ENCODE assay signal across 2 cellular contexts in the genomic region with DNA sequence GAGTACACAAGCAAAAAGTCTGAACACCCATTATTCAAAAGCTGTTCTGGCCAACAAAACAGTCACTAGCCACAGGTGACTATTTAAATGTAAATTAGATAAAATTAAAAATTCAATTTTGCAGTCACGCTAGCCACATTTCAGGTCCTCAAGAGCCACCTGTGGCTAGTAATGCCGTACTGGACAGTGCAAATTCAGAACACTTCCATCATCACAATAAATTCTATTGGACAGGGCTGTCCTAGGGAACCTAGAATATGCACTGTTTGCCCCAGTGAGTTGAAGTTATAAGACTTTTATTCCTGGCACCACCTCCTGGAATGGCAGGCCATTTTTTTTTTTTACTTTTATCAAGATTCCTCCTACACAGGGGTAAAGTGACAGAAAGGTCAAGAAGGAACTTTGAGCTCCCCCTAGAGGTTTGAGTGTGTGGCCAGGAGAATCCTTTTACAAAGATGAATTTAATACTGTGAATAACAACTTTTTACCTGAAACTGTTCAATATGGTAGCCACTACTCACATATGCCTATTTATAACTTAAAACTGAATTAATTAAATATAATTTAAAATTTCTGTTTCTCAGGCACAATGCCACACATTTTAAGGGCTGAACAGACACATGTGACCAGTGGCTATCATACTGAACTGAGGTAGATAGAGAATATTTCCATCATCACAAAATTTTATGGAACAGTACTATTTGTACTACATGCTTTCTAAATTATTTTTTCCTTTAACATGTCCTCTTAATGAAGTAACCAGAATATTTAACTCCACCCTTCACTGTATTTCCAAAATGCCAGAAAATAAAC.
TF ChIP-seq lines count a peak whose summit lies in the region.

No MANE protein-coding gene starts in this region.

TF ChIP-seq in GM12878, 131 proteins besides CTCF, POLR2A, EP300 and RAD21:
- TF ChIP-seq IKZF1 (conservative IDR thresholded peaks at IDR 0.05): no peak
- peak; percentile 76 for TF ChIP-seq ZNF384 (IDR thresholded peaks at IDR 0.05; ENCODE audit: borderline replicate concordance, low read depth, low read length)
- no peak for TF ChIP-seq RB1 (IDR thresholded peaks at IDR 0.05; ENCODE audit: borderline replicate concordance)
- TF ChIP-seq HDGF (IDR thresholded peaks at IDR 0.05): no peak
- TF ChIP-seq RUNX3 (IDR thresholded peaks at IDR 0.05; ENCODE audit: low read length): peak; percentile 31; the same call in 1 of the 2 replicates
- no peak for TF ChIP-seq BMI1 (IDR thresholded peaks at IDR 0.05; ENCODE audit: borderline replicate concordance)
- TF ChIP-seq, protein P1, sequence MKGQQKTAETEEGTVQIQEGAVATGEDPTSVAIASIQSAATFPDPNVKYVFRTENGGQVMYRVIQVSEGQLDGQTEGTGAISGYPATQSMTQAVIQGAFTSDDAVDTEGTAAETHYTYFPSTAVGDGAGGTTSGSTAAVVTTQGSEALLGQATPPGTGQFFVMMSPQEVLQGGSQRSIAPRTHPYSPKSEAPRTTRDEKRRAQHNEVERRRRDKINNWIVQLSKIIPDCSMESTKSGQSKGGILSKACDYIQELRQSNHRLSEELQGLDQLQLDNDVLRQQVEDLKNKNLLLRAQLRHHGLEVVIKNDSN (IDR thresholded peaks at IDR 0.05; ENCODE audit: borderline replicate concordance, extremely low read length, insufficient read depth, low read depth, low read length): no peak
- TF ChIP-seq, protein P2, sequence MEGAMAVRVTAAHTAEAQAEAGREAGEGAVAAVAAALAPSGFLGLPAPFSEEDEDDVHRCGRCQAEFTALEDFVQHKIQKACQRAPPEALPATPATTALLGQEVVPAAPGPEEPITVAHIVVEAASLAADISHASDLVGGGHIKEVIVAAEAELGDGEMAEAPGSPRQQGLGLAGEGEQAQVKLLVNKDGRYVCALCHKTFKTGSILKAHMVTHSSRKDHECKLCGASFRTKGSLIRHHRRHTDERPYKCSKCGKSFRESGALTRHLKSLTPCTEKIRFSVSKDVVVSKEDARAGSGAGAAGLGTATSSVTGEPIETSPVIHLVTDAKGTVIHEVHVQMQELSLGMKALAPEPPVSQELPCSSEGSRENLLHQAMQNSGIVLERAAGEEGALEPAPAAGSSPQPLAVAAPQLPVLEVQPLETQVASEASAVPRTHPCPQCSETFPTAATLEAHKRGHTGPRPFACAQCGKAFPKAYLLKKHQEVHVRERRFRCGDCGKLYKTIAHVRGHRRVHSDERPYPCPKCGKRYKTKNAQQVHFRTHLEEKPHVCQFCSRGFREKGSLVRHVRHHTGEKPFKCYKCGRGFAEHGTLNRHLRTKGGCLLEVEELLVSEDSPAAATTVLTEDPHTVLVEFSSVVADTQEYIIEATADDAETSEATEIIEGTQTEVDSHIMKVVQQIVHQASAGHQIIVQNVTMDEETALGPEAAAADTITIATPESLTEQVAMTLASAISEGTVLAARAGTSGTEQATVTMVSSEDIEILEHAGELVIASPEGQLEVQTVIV (IDR thresholded peaks at IDR 0.05; ENCODE audit: borderline replicate concordance, partially characterized antibody): no peak
- no peak for TF ChIP-seq MXI1 (IDR thresholded peaks at IDR 0.05; ENCODE audit: low read depth, low read length)
- TF ChIP-seq SMC3 (IDR thresholded peaks at IDR 0.05; ENCODE audit: borderline replicate concordance, low read length): peak; percentile 53; the same call in 1 of the 2 replicates
- TF ChIP-seq PKNOX1 (IDR thresholded peaks at IDR 0.05): peak; percentile 11; the same call in 1 of the 2 replicates
- TF ChIP-seq MYC (IDR thresholded peaks at IDR 0.05; ENCODE audit: insufficient read depth, insufficient read length, insufficient replicate concordance, low read length, severe bottlenecking): no peak
- peak; percentile 61; the same call in 1 of the 2 replicates for TF ChIP-seq NR2F1 (conservative IDR thresholded peaks at IDR 0.05)

TF ChIP-seq in GM12891, 5 proteins besides CTCF, POLR2A, EP300 and RAD21:
- TF ChIP-seq PAX5 (IDR thresholded peaks at IDR 0.05; ENCODE audit: insufficient read depth, low read length, severe bottlenecking) (no peak), POLR2AphosphoS5 (IDR thresholded peaks at IDR 0.05; ENCODE audit: low read depth, low read length) (no peak), TAF1 (IDR thresholded peaks at IDR 0.05; ENCODE audit: low read depth, low read length) (no peak), POU2F2 (IDR thresholded peaks at IDR 0.05; ENCODE audit: low read depth, low read length) (no peak), SPI1 (IDR thresholded peaks at IDR 0.05; ENCODE audit: low read depth, low read length) (no peak)
